In genomic region chr10:71811351-71811750, GRCh38 we compare ENCODE assay signal across 12 cellular contexts. TPM values are rescaled to one million over a fixed set of nuclear protein-coding genes. Genes with fewer than 3 reads are reported as not detected.
"Had no signal": no experiment of that assay in that cellular context is flagged by ENCODE, and none has a peak within 500 bp of the region (broad histone marks: within the 10 kb centered on the region; RNA-seq: fewer than 3 reads in every experiment).

No MANE protein-coding gene starts in this region.

- H3K27me3 ChIP-seq: esophagus squamous epithelium, gastroesophageal sphincter, upper lobe of left lung, uterus had no signal

- H3K36me3 ChIP-seq: uterus had no signal

- H3K27me3 Mint-ChIP-seq: effector memory CD8-positive, alpha-beta T cell; naive thymus-derived CD8-positive, alpha-beta T cell; stimulated activated memory B cell treated with anti-CD40 and anti-IgM and Interleukin-4, amounts not matched to agents 10 μg/mL and 1 μg/mL and 100 μg/mL, for 72 hours; stimulated activated naive CD8-positive, alpha-beta T cell treated with anti-CD3 and anti-CD28 coated beads, Interleukin-15, Interleukin-2, amounts not matched to agents 100 ng/mL and 50 ng/mL, for 24 hours had no signal

- H3K4me3 ChIP-seq: esophagus squamous epithelium, gastroesophageal sphincter, mucosa of descending colon, tibial artery, upper lobe of left lung, uterus had no signal

- H3K27ac ChIP-seq: esophagus squamous epithelium, gastroesophageal sphincter, tibial artery, upper lobe of left lung, uterus had no signal

- H3K4me3 Mint-ChIP-seq: effector memory CD8-positive, alpha-beta T cell; naive thymus-derived CD8-positive, alpha-beta T cell; stimulated activated memory B cell treated with anti-CD40 and anti-IgM and Interleukin-4, amounts not matched to agents 10 μg/mL and 1 μg/mL and 100 μg/mL, for 72 hours; stimulated activated naive CD8-positive, alpha-beta T cell treated with anti-CD3 and anti-CD28 coated beads, Interleukin-15, Interleukin-2, amounts not matched to agents 100 ng/mL and 50 ng/mL, for 24 hours had no signal

- H3K9me3 ChIP-seq: esophagus squamous epithelium, gastroesophageal sphincter, mucosa of descending colon, tibial artery, upper lobe of left lung, uterus had no signal

- DNase-seq: cortex of kidney, esophagus squamous epithelium had no signal

- H3K9me3 Mint-ChIP-seq: effector memory CD8-positive, alpha-beta T cell; naive thymus-derived CD8-positive, alpha-beta T cell; stimulated activated memory B cell treated with anti-CD40 and anti-IgM and Interleukin-4, amounts not matched to agents 10 μg/mL and 1 μg/mL and 100 μg/mL, for 72 hours; stimulated activated naive CD8-positive, alpha-beta T cell treated with anti-CD3 and anti-CD28 coated beads, Interleukin-15, Interleukin-2, amounts not matched to agents 100 ng/mL and 50 ng/mL, for 24 hours had no signal

- H3K4me1 ChIP-seq: tibial artery, uterus had no signal

- H3K4me1 Mint-ChIP-seq: stimulated activated memory B cell treated with anti-CD40 and anti-IgM and Interleukin-4, amounts not matched to agents 10 μg/mL and 1 μg/mL and 100 μg/mL, for 72 hours had no signal

- H3K27ac Mint-ChIP-seq: effector memory CD8-positive, alpha-beta T cell; stimulated activated memory B cell treated with anti-CD40 and anti-IgM and Interleukin-4, amounts not matched to agents 10 μg/mL and 1 μg/mL and 100 μg/mL, for 72 hours; stimulated activated naive CD8-positive, alpha-beta T cell treated with anti-CD3 and anti-CD28 coated beads, Interleukin-15, Interleukin-2, amounts not matched to agents 100 ng/mL and 50 ng/mL, for 24 hours had no signal

RNA-seq across cellular contexts. Expression of gene VSIR, which starts 38.0 kb away (rescaled TPM):
- polyA plus RNA-seq: neural cell had no signal
